ENCODE assay signal across 8 cellular contexts in genomic region chr3:129182390-129183180, GRCh38. TPM values are rescaled to one million over a fixed set of nuclear protein-coding genes. Genes with fewer than 3 reads are reported as not detected.
A peak's percentile ranks its signal among the peaks of the same experiment; 100 is the strongest.
DNase-seq lines count a peak whose midpoint lies in the region; ATAC-seq and TF ChIP-seq lines count a peak whose summit lies in the region.

No MANE protein-coding gene starts in this region.

- H3K4me3 ChIP-seq in epithelial cell of proximal tubule (ENCODE audit: low read depth, low read length), result peak overlapping the region; percentile 87

- no peaks in the 10 kb centered on the region for H3K9me3 ChIP-seq in T-helper 17 cell (ENCODE audit: control insufficient read depth, low read length, poor library complexity, severe bottlenecking)

- no peak for ATAC-seq in stimulated activated naive CD8-positive, alpha-beta T cell treated with anti-CD3 and anti-CD28 coated beads, Interleukin-15, Interleukin-2, amounts not matched to agents 100 U/mL and 50 U/mL, for 24 hours
- ATAC-seq in T-helper 17 cell (no peak), GM21619 (IDR thresholded peaks at IDR 0.05; ENCODE audit: unreplicated experiment) (no peak), HG02840 (IDR thresholded peaks at IDR 0.05; ENCODE audit: low FRiP score, unreplicated experiment) (no peak)

- no peak for DNase-seq in stimulated activated naive CD8-positive, alpha-beta T cell treated with anti-CD3 and anti-CD28 coated beads, Interleukin-15, Interleukin-2, amounts not matched to agents 100 U/mL and 50 U/mL, for 24 hours
- DNase-seq in T-helper 17 cell (no peak), epithelial cell of proximal tubule (ENCODE audit: low read depth) (no peak), HPDE6-E6E7 (ENCODE audit: extremely low spot score) (no peak)

- H3K27me3 Mint-ChIP-seq in stimulated activated naive CD8-positive, alpha-beta T cell treated with anti-CD3 and anti-CD28 coated beads, Interleukin-15, Interleukin-2, amounts not matched to agents 100 ng/mL and 50 ng/mL, for 24 hours, result no peaks in the 10 kb centered on the region
- H3K27me3 Mint-ChIP-seq in T-helper 17 cell (no peaks in the 10 kb centered on the region), nephron (ENCODE audit: low read depth) (no peaks in the 10 kb centered on the region)

- peak overlapping the region; percentile 96 for H3K4me3 Mint-ChIP-seq in stimulated activated naive CD8-positive, alpha-beta T cell treated with anti-CD3 and anti-CD28 coated beads, Interleukin-15, Interleukin-2, amounts not matched to agents 100 ng/mL and 50 ng/mL, for 24 hours
- H3K4me3 Mint-ChIP-seq in T-helper 17 cell (peak overlapping the region; percentile 96), nephron (peak overlapping the region; percentile 94 to 99 (median 96))

- peak overlapping the region; percentile 99 for H3K27ac Mint-ChIP-seq in stimulated activated naive CD8-positive, alpha-beta T cell treated with anti-CD3 and anti-CD28 coated beads, Interleukin-15, Interleukin-2, amounts not matched to agents 100 ng/mL and 50 ng/mL, for 24 hours
- peak overlapping the region; percentile 97 for H3K27ac Mint-ChIP-seq in T-helper 17 cell
- H3K27ac Mint-ChIP-seq in nephron, result peak overlapping the region; percentile 97 to 99 (median 99)

- TF ChIP-seq CTCF in epithelial cell of proximal tubule (conservative IDR thresholded peaks at IDR 0.05; ENCODE audit: low read depth, low read length) (no peak), nephron (IDR thresholded peaks at IDR 0.05; ENCODE audit: unreplicated experiment in 3 of 3) (no peak)

- peaks cover 61% of the 10 kb centered on the region for H3K4me1 Mint-ChIP-seq in stimulated activated naive CD8-positive, alpha-beta T cell treated with anti-CD3 and anti-CD28 coated beads, Interleukin-15, Interleukin-2, amounts not matched to agents 100 ng/mL and 50 ng/mL, for 24 hours (ENCODE audit: low read depth)
- H3K4me1 Mint-ChIP-seq in T-helper 17 cell (peaks cover 32% of the 10 kb centered on the region), nephron (peaks cover 38% of the 10 kb centered on the region)

- peaks cover 55% of the 10 kb centered on the region for H3K36me3 Mint-ChIP-seq in stimulated activated naive CD8-positive, alpha-beta T cell treated with anti-CD3 and anti-CD28 coated beads, Interleukin-15, Interleukin-2, amounts not matched to agents 100 ng/mL and 50 ng/mL, for 24 hours (ENCODE audit: low read depth)
- H3K36me3 Mint-ChIP-seq in T-helper 17 cell (ENCODE audit: low read depth), result peaks cover 5% of the 10 kb centered on the region
- H3K36me3 Mint-ChIP-seq in nephron (ENCODE audit: low read depth), result peaks cover 19% of the 10 kb centered on the region

- H3K9me3 Mint-ChIP-seq in stimulated activated naive CD8-positive, alpha-beta T cell treated with anti-CD3 and anti-CD28 coated beads, Interleukin-15, Interleukin-2, amounts not matched to agents 100 ng/mL and 50 ng/mL, for 24 hours, result no peaks in the 10 kb centered on the region
- H3K9me3 Mint-ChIP-seq in nephron, result no peaks in the 10 kb centered on the region

RNA-seq across cellular contexts. Expression of gene CNBP, which starts 1.1 kb away (rescaled TPM):
- total RNA-seq in T-helper 17 cell (100 to 1,000 TPM; 253 to 276 TPM), epithelial cell of proximal tubule (292 and 372 TPM in 2 replicates)

RNA-seq across cellular contexts. Expression of gene ISY1, which starts 21.7 kb away (rescaled TPM):
- total RNA-seq in T-helper 17 cell (10 to 100 TPM; 39.0 TPM), epithelial cell of proximal tubule (7.8 and 33.1 TPM in 2 replicates)
